In genomic region chr2:127422631-127423475, GRCh38 we compare ENCODE assay signal across 2 cellular contexts.
TF ChIP-seq lines count a peak whose summit lies in the region.

No MANE protein-coding gene starts in this region.

TF ChIP-seq in A549, 52 proteins besides CTCF, POLR2A, EP300 and RAD21:
- peak; percentile 48 for TF ChIP-seq MAX (IDR thresholded peaks at IDR 0.05)
- TF ChIP-seq SMC3 (IDR thresholded peaks at IDR 0.05), result no peak
- TF ChIP-seq BHLHE40 (IDR thresholded peaks at IDR 0.05; ENCODE audit: low read depth, low read length), result peak; percentile 44; the same call in 1 of the 2 replicates

TF ChIP-seq in H1, 55 proteins besides CTCF, POLR2A, EP300 and RAD21:
- TF ChIP-seq TBP (IDR thresholded peaks at IDR 0.05; ENCODE audit: low read depth, low read length) (no peak), RNF2 (IDR thresholded peaks at IDR 0.05; ENCODE audit: borderline replicate concordance, low read depth, low read length, missing control alignments, poor library complexity, severe bottlenecking) (no peak), CHD7 (IDR thresholded peaks at IDR 0.05; ENCODE audit: insufficient replicate concordance, low read length) (no peak), SP2 (IDR thresholded peaks at IDR 0.05; ENCODE audit: low read length) (no peak), HDAC2 (IDR thresholded peaks at IDR 0.05; ENCODE audit: borderline replicate concordance in 1 of 2, low read depth in 2 of 2, low read length in 2 of 2) (0 out of 4 replicates have a peak, but pooled peaks of 1 of the 2 experiments have one; percentile 33), MAX (IDR thresholded peaks at IDR 0.05) (peak; percentile 89), JUND (IDR thresholded peaks at IDR 0.05; ENCODE audit: low read length) (no peak), BACH1 (IDR thresholded peaks at IDR 0.05; ENCODE audit: low read length) (no peak), TCF12 (IDR thresholded peaks at IDR 0.05; ENCODE audit: low read depth, low read length) (no peak), FOSL1 (IDR thresholded peaks at IDR 0.05; ENCODE audit: insufficient read depth, low read depth, low read length) (no peak), CTBP2 (IDR thresholded peaks at IDR 0.05; ENCODE audit: borderline replicate concordance, insufficient read depth, insufficient read length, low read length) (no peak), EGR1 (IDR thresholded peaks at IDR 0.05; ENCODE audit: borderline replicate concordance, low read depth, low read length) (no peak), ASH2L (IDR thresholded peaks at IDR 0.05; ENCODE audit: low read length) (peak; percentile 30), BCL11A (IDR thresholded peaks at IDR 0.05; ENCODE audit: low read depth in 2 of 2, low read length in 2 of 2) (no peak), EZH2 (IDR thresholded peaks at IDR 0.05; ENCODE audit: low read depth, low read length, severe bottlenecking) (no peak), KDM4A (IDR thresholded peaks at IDR 0.05; ENCODE audit: low read depth, low read length, severe bottlenecking) (peak; percentile 86), TAF1 (IDR thresholded peaks at IDR 0.05; ENCODE audit: low read depth, low read length) (0 out of 2 replicates have a peak, but pooled peaks have one; percentile 26), SRF (IDR thresholded peaks at IDR 0.05; ENCODE audit: low read depth, low read length) (no peak), RFX5 (IDR thresholded peaks at IDR 0.05; ENCODE audit: borderline replicate concordance, low read depth, low read length) (no peak), NANOG (IDR thresholded peaks at IDR 0.05; ENCODE audit: insufficient read depth, low read depth, low read length, poor library complexity, severe bottlenecking) (no peak), KDM5A (IDR thresholded peaks at IDR 0.05; ENCODE audit: low read length) (no peak), CREB1 (IDR thresholded peaks at IDR 0.05) (peak; percentile 40; the same call in 1 of the 2 replicates), GTF2F1 (IDR thresholded peaks at IDR 0.05; ENCODE audit: borderline replicate concordance, low read depth, low read length) (no peak), POLR2AphosphoS5 (IDR thresholded peaks at IDR 0.05; ENCODE audit: low read depth, low read length) (no peak), ZNF274 (IDR thresholded peaks at IDR 0.05; ENCODE audit: borderline replicate concordance, extremely low read depth, low read length) (no peak), CBX5 (IDR thresholded peaks at IDR 0.05; ENCODE audit: low read depth, low read length) (no peak), SUZ12 (IDR thresholded peaks at IDR 0.05; ENCODE audit: low read length) (peak; percentile 57; the same call in 1 of the 2 replicates), GABPA (IDR thresholded peaks at IDR 0.05; ENCODE audit: borderline replicate concordance, insufficient read depth, low read length) (0 out of 2 replicates have a peak, but pooled peaks have one; percentile 19), PHF8 (conservative IDR thresholded peaks at IDR 0.05; ENCODE audit: low read depth, low read length) (peak; percentile 63)
- TF ChIP-seq, protein P1, sequence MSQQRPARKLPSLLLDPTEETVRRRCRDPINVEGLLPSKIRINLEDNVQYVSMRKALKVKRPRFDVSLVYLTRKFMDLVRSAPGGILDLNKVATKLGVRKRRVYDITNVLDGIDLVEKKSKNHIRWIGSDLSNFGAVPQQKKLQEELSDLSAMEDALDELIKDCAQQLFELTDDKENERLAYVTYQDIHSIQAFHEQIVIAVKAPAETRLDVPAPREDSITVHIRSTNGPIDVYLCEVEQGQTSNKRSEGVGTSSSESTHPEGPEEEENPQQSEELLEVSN (IDR thresholded peaks at IDR 0.05), result peak; percentile 70
